ENCODE assay signal across 2 cellular contexts in genomic region chr12:115450710-115451109, GRCh38.
TF ChIP-seq lines count a peak whose summit lies in the region.

No MANE protein-coding gene starts in this region.

TF ChIP-seq in SK-N-SH, 30 proteins besides CTCF, POLR2A, EP300 and RAD21 (continued from another document):
- TF ChIP-seq PBX3 (IDR thresholded peaks at IDR 0.05) (no peak), RFX5 (IDR thresholded peaks at IDR 0.05; ENCODE audit: low read length) (no peak), FOXJ3 (CRISPR knock-in tag; IDR thresholded peaks at IDR 0.05) (no peak), SIN3A (IDR thresholded peaks at IDR 0.05; ENCODE audit: borderline replicate concordance, low read depth, low read length) (no peak)

TF ChIP-seq in SK-N-SH treated with all-trans-retinoic acid at 6 μM for 48 hours, 23 proteins besides CTCF, POLR2A, EP300 and RAD21 (continued from another document):
- no peak for TF ChIP-seq RARB (CRISPR knock-in tag; IDR thresholded peaks at IDR 0.05)
- TF ChIP-seq BACH2 (CRISPR knock-in tag; IDR thresholded peaks at IDR 0.05; ENCODE audit: borderline replicate concordance): no peak
- TF ChIP-seq SNAI2 (CRISPR knock-in tag; IDR thresholded peaks at IDR 0.05): no peak
- no peak for TF ChIP-seq ZFP30 (CRISPR knock-in tag; IDR thresholded peaks at IDR 0.05)
- TF ChIP-seq ZNF565 (CRISPR knock-in tag; conservative IDR thresholded peaks at IDR 0.05; ENCODE audit: low read depth): no peak
- no peak for TF ChIP-seq OSR1 (CRISPR knock-in tag; IDR thresholded peaks at IDR 0.05)
- no peak for TF ChIP-seq ESRRG (CRISPR knock-in tag; IDR thresholded peaks at IDR 0.05)
- TF ChIP-seq TCF4 (CRISPR knock-in tag; IDR thresholded peaks at IDR 0.05; ENCODE audit: borderline replicate concordance): no peak
- TF ChIP-seq CSRNP3 (CRISPR knock-in tag; IDR thresholded peaks at IDR 0.05): no peak
- no peak for TF ChIP-seq TOX (CRISPR knock-in tag; IDR thresholded peaks at IDR 0.05; ENCODE audit: borderline replicate concordance)
- no peak for TF ChIP-seq POU6F1 (CRISPR knock-in tag; IDR thresholded peaks at IDR 0.05; ENCODE audit: borderline replicate concordance, low read depth)
- no peak for TF ChIP-seq ZC3H10 (CRISPR knock-in tag; IDR thresholded peaks at IDR 0.05)
- no peak for TF ChIP-seq CSDC2 (CRISPR knock-in tag; IDR thresholded peaks at IDR 0.05)
- TF ChIP-seq PPARA (CRISPR knock-in tag; IDR thresholded peaks at IDR 0.05; ENCODE audit: borderline replicate concordance): no peak
- no peak for TF ChIP-seq ZNF8 (CRISPR knock-in tag; IDR thresholded peaks at IDR 0.05)
